8 cellular contexts compared by ENCODE assay signal in the genomic region with DNA sequence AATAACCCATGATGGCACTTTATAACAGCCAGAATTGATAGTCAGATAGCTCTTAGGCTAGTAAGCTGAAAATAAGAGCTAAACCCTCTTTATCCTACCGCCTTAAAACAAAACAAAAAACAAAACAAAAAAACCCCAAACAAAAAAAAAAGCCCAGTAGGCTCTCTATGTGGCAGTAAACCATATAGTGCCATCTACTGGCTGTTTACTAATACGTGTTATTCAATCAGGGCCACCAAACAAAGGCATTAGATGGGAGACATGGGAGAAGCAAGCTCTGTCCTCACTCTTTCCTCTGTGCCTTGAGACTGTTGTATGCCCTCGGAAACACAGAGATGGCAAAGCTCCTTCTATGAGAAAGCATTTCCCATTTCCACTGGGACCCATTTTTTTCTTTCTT.
DNase-seq lines count a peak whose midpoint lies in the region; ATAC-seq and TF ChIP-seq lines count a peak whose summit lies in the region.

No MANE protein-coding gene starts in this region.

- 21 to 28% methylated on average over 3 of the region's 3 CpGs for WGBS in esophagus squamous epithelium, 2 donors

- no peak for TF ChIP-seq POLR2A in esophagus squamous epithelium (IDR thresholded peaks at IDR 0.05)

- peak; percentile 74 for ATAC-seq in HG03095 (IDR thresholded peaks at IDR 0.05; ENCODE audit: unreplicated experiment)

- no peaks in the 10 kb centered on the region for H3K27me3 ChIP-seq in esophagus squamous epithelium

- intact Hi-C loops in esophagus squamous epithelium (cut with DNase I): no loop called here

- peak in 3 of 6 experiments; percentile 23 to 41 (median 26) for TF ChIP-seq CTCF in esophagus squamous epithelium (IDR thresholded peaks at IDR 0.05)

- H3K27ac ChIP-seq in esophagus squamous epithelium: no peak overlapping the region

- H3K4me3 ChIP-seq in esophagus squamous epithelium: no peak overlapping the region

- no peaks in the 10 kb centered on the region for H3K36me3 ChIP-seq in esophagus squamous epithelium

- H3K9me3 ChIP-seq in esophagus squamous epithelium: no peaks in the 10 kb centered on the region

- peak; percentile 0 for DNase-seq in SIG-M5 treated with dmso at 0.1 percent for 504 hours (lab: John Stamatoyannopoulos, UW; ENCODE audit: unreplicated experiment)
- DNase-seq in SIG-M5 (lab: John Stamatoyannopoulos, UW): no peak
- peak; percentile 69 for DNase-seq in NCI-H345 (lab: John Stamatoyannopoulos, UW)
- DNase-seq in cerebellar cortex (ENCODE audit: low spot score): peak; percentile 38
- DNase-seq in midbrain (lab: John Stamatoyannopoulos, UW): peak; percentile 25
- no peak for DNase-seq in activated T-cell treated with anti-CD3 and anti-CD28 coated beads, Interleukin-2, amount 50 U/mL, for 1 hour
- no peak for DNase-seq in esophagus squamous epithelium (lab: John Stamatoyannopoulos, UW)

- H3K4me1 ChIP-seq in esophagus squamous epithelium: no peaks in the 10 kb centered on the region

Comparison
In these comparisons a context has a peak if more than half of its experiments do, and no peak if none do; other contexts are left out.
1. DNase-seq: peak in SIG-M5 treated with dmso at 0.1 percent for 504 hours (single experiment), NCI-H345 (single experiment), cerebellar cortex (single experiment) and midbrain (single experiment); none in SIG-M5 (single experiment), activated T-cell treated with anti-CD3 and anti-CD28 coated beads, Interleukin-2, amount 50 U/mL, for 1 hour (single experiment) and esophagus squamous epithelium (single experiment).